Comparison of ENCODE assay signal across 1 cellular context in genomic region chr18:34510926-34511325, GRCh38.
TF ChIP-seq lines count a peak whose summit lies in the region.

No MANE protein-coding gene starts in this region.

TF ChIP-seq in GM23338, 12 proteins besides CTCF, POLR2A, EP300 and RAD21 (continued from another document):
- TF ChIP-seq REST (IDR thresholded peaks at IDR 0.05; ENCODE audit: unreplicated experiment), result no peak
- no peak for TF ChIP-seq POLR2AphosphoS5 (IDR thresholded peaks at IDR 0.05; ENCODE audit: low read depth)
- no peak for TF ChIP-seq EZH2 (IDR thresholded peaks at IDR 0.05; ENCODE audit: low read depth, unreplicated experiment)
